Comparison of ENCODE assay signal across 1 cellular context in the genomic region with DNA sequence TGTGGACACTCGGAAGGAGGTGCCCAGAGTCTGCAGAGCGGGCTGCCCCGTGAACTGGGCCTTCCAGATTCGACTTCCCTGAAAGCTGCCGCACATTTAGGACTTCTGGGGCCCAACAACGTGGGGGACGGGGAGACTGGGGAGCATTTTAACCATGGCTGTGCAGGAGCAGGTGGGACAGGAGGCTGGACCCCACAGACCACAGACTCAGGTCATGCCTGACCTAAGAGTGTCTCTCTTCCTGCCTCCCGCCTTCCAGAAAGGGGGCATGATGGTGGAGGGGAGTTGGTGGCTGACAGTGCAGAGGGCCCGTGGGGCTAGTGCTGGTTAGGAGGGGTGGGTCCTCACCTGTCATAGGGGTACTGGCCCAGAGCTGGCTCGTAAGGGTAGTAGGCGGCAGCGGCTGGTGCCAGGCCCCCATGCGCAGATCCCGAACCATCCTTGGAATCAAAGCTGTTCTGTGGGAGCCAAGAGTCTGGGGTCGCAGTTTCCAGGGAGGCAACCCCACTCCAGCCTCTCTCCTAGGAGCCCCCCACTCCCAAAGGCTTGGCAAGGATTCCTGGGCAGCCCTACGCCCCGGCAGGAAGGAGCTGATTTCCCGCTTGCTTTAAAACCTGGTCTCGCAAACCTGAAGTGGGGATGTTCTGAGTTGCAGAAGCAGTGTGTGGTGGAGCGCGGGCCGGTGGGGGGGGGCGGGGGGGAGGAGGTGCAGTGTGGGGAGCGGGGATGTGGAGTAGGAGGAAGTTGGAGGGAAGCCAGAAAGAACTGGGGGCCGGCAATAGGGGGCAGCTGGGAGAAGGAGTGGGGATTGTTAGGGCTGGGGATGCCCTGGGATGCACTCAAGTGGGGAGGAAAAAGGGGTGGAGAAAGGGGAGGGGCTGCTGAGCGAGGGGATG.
TF ChIP-seq lines count a peak whose summit lies in the region.

No MANE protein-coding gene starts in this region.

TF ChIP-seq in HCT116, 20 proteins besides CTCF, POLR2A, EP300 and RAD21:
- TF ChIP-seq FOSL1 (IDR thresholded peaks at IDR 0.05; ENCODE audit: low read depth) (no peak), JUND (IDR thresholded peaks at IDR 0.05) (no peak), EGR1 (IDR thresholded peaks at IDR 0.05; ENCODE audit: low read depth) (no peak), POLR2AphosphoS5 (IDR thresholded peaks at IDR 0.05; ENCODE audit: low read depth, low read length) (no peak), ZNF274 (IDR thresholded peaks at IDR 0.05; ENCODE audit: low read depth, low read length) (no peak), SIN3A (IDR thresholded peaks at IDR 0.05; ENCODE audit: low read depth) (no peak), ZFX (IDR thresholded peaks at IDR 0.05) (no peak), EZH2phosphoT487 (IDR thresholded peaks at IDR 0.05; ENCODE audit: borderline replicate concordance) (no peak), CBX3 (IDR thresholded peaks at IDR 0.05; ENCODE audit: low read depth) (no peak), ELF1 (IDR thresholded peaks at IDR 0.05; ENCODE audit: borderline replicate concordance, low read depth) (no peak), CEBPB (IDR thresholded peaks at IDR 0.05; ENCODE audit: low read depth) (no peak)
- TF ChIP-seq, protein P1, sequence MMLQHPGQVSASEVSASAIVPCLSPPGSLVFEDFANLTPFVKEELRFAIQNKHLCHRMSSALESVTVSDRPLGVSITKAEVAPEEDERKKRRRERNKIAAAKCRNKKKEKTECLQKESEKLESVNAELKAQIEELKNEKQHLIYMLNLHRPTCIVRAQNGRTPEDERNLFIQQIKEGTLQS (IDR thresholded peaks at IDR 0.05): no peak
- TF ChIP-seq, protein P2, sequence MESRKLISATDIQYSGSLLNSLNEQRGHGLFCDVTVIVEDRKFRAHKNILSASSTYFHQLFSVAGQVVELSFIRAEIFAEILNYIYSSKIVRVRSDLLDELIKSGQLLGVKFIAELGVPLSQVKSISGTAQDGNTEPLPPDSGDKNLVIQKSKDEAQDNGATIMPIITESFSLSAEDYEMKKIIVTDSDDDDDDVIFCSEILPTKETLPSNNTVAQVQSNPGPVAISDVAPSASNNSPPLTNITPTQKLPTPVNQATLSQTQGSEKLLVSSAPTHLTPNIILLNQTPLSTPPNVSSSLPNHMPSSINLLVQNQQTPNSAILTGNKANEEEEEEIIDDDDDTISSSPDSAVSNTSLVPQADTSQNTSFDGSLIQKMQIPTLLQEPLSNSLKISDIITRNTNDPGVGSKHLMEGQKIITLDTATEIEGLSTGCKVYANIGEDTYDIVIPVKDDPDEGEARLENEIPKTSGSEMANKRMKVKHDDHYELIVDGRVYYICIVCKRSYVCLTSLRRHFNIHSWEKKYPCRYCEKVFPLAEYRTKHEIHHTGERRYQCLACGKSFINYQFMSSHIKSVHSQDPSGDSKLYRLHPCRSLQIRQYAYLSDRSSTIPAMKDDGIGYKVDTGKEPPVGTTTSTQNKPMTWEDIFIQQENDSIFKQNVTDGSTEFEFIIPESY (IDR thresholded peaks at IDR 0.05; ENCODE audit: extremely low read depth, insufficient replicate concordance, low read length): no peak
- TF ChIP-seq, protein P3, sequence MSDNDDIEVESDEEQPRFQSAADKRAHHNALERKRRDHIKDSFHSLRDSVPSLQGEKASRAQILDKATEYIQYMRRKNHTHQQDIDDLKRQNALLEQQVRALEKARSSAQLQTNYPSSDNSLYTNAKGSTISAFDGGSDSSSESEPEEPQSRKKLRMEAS (IDR thresholded peaks at IDR 0.05): no peak
TF ChIP-seq in HCT116: peak in this region for 0.
